Comparison of ENCODE assay signal across 15 cellular contexts in the genomic region with DNA sequence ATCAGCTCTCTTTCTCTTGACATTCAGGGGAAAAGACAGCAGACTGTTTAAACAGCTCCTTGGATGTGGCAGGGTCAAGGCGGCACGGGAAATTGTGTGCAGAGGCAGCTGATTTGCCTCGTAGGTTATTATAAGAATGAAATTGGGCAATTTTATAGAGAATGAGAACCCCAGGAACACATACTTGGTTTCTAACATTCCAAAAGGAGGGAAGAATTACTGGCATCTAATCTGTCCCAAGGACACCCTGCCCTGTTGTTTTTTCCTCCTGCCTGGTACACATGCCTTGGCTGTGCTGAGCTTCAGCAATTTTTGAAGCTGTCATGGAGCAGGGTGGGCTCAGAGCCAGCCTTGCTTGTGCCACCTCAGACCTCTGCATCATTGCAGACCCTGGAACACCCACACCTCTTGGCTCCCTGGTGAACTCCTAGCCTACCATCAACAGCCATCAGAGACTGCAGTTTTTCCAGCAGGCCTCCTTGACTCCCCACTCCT.
DNase-seq lines count a peak whose midpoint lies in the region; ATAC-seq and TF ChIP-seq lines count a peak whose summit lies in the region.
"Had no signal": no experiment of that assay in that cellular context is flagged by ENCODE, and none has a peak within 500 bp of the region (broad histone marks: within the 10 kb centered on the region; RNA-seq: fewer than 3 reads in every experiment).

No MANE protein-coding gene starts in this region.

- H3K27me3 ChIP-seq in layer of hippocampus (ENCODE audit: control insufficient read depth, insufficient read depth, low read length) (no peaks in the 10 kb centered on the region), uterus (no peaks in the 10 kb centered on the region)

- TF ChIP-seq CTCF in cardiac fibroblast (IDR thresholded peaks at IDR 0.05; ENCODE audit: low read depth, low read length) (no peak), uterus (IDR thresholded peaks at IDR 0.05) (no peak)

- no peak for TF ChIP-seq POLR2A in uterus (IDR thresholded peaks at IDR 0.05)

- H3K4me3 ChIP-seq in cardiac fibroblast (replicated peaks in 1 of 2; ENCODE audit: low read depth in 2 of 2, low read length in 2 of 2): no peak overlapping the region
- no peak overlapping the region for H3K4me3 ChIP-seq in skin epidermis
- H3K4me3 ChIP-seq in uterus: no peak overlapping the region

- H3K36me3 ChIP-seq in uterus: no peaks in the 10 kb centered on the region

- H3K27ac ChIP-seq in layer of hippocampus (ENCODE audit: low read depth, low read length): peak overlapping the region; percentile 98
- H3K27ac ChIP-seq in skin epidermis: peak overlapping the region in 14 of 21 experiments; percentile 6 to 89 (median 40)
- peak overlapping the region in 1 of 2 donors; percentile 68 for H3K27ac ChIP-seq in uterus
- H3K27ac ChIP-seq: HL-60 had no signal

- ATAC-seq in HG02973 (IDR thresholded peaks at IDR 0.05; ENCODE audit: unreplicated experiment) (no peak), GM21619 (IDR thresholded peaks at IDR 0.05; ENCODE audit: unreplicated experiment) (no peak), HG03565 (IDR thresholded peaks at IDR 0.05; ENCODE audit: unreplicated experiment) (no peak)
- ATAC-seq: activated CD4-positive, alpha-beta T cell treated with anti-CD3 and anti-CD28 coated beads for 36 hours; naive thymus-derived CD8-positive, alpha-beta T cell had no signal

- DNase-seq in GM04504 (ENCODE audit: low read depth): peak; percentile 27
- DNase-seq in cardiac fibroblast (ENCODE audit: low read depth in 2 of 2): peak; percentile 58 to 82
- DNase-seq in uterus: no peak
- DNase-seq: activated CD4-positive, alpha-beta T cell treated with anti-CD3 and anti-CD28 coated beads for 36 hours; activated naive CD4-positive, alpha-beta T cell treated with anti-CD3 and anti-CD28 coated beads for 36 hours; CD8-positive, alpha-beta memory T cell; erythroblast; naive thymus-derived CD8-positive, alpha-beta T cell; NCI-H1694 treated with DMSO at 0.1 percent for 48 hours had no signal

- H3K4me1 ChIP-seq in uterus: no peaks in the 10 kb centered on the region

- H3K9me3 ChIP-seq in uterus: no peaks in the 10 kb centered on the region

- intact Hi-C loops in uterus (cut with DNase I; ENCODE audit: low total_unique reads): no loop called here

Comparison
In these comparisons a context has a peak if more than half of its experiments do, and no peak if none do; other contexts are left out.
1. DNase-seq: peak in GM04504 (single experiment) and cardiac fibroblast (2 of 2); none in uterus (0 of 2).